Comparison of ENCODE assay signal across 25 cellular contexts in the genomic region with DNA sequence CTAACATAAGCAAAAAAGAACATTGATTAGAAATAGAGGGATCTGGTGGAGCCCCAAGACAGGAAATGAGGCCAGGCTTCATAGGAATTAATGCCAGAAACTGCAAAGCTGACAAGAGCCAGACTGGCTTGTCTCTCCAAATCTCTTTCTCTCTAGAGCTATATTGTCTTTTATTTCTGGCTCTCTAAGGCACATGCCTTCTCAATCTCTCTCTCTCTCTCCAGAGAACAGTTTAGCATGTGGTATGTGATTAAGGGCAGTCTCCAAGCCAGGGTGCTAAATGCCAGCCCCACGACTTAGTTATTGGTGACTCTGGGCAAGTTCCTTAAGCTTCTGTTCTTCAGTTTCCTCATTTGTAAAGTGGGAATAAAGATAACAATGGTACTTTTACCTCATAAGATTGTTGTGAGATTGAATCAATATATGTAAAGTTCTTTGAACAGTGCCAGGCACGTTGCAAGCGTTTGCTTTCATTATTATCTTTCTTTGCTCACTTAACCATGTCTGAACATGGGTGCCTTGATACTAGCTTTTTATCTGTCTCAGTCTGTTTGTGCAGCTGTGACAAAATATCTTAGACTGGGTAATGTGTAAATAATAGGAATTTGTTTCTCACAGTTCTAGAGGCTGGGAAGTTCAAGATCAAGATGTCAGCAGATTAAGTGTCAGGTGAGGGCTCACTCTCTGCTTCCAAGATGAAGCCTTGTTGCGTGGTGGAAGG.
DNase-seq lines count a peak whose midpoint lies in the region; ATAC-seq, FAIRE-seq and TF ChIP-seq lines count a peak whose summit lies in the region.
"Had no signal": no experiment of that assay in that cellular context is flagged by ENCODE, and none has a peak within 500 bp of the region (broad histone marks: within the 10 kb centered on the region; RNA-seq: fewer than 3 reads in every experiment).

No MANE protein-coding gene starts in this region.

- H2AFZ ChIP-seq in endothelial cell of umbilical vein (ENCODE audit: low read depth, low read length), result peak overlapping the region; percentile 21

- TF ChIP-seq POLR2A in endothelial cell of umbilical vein (IDR thresholded peaks at IDR 0.05; ENCODE audit: low read depth, low read length), result no peak

- no peak for TF ChIP-seq CTCF in endothelial cell of umbilical vein (IDR thresholded peaks at IDR 0.05; ENCODE audit: extremely low read depth in 1 of 2, insufficient read depth in 1 of 2, low read depth in 1 of 2, low read length in 2 of 2)

- BruUV-seq in endothelial cell of umbilical vein (replicated peaks; lab: Mats Ljungman, UMichigan), result no TSS peak

- ATAC-seq in left lobe of liver (no peak), HG02885 (IDR thresholded peaks at IDR 0.05; ENCODE audit: poor library complexity, unreplicated experiment) (no peak)
- ATAC-seq: activated CD4-positive, alpha-beta T cell treated with anti-CD3 and anti-CD28 coated beads for 36 hours; foreskin keratinocyte; GM12878; HCT116; naive thymus-derived CD8-positive, alpha-beta T cell; stimulated activated effector memory CD8-positive, alpha-beta T cell treated with anti-CD3 and anti-CD28 coated beads, Interleukin-12 subunit alpha, Interleukin-12 subunit beta, amount 100 ng/mL, for 72 hours; T-cell had no signal

- POLR2A ChIA-PET in endothelial cell of umbilical vein (lab: Charles Lee), result no interaction called here

- no peak overlapping the region for H3K27ac ChIP-seq in endothelial cell of umbilical vein (ENCODE audit: insufficient read depth, low read depth, low read length)
- H3K27ac ChIP-seq: foreskin keratinocyte, suprapubic skin had no signal

- no peak overlapping the region for H3K4me3 ChIP-seq in endothelial cell of umbilical vein (replicated peaks in 1 of 3; ENCODE audit: insufficient read depth in 1 of 3, low read depth in 1 of 3, low read length in 3 of 3)
- H3K4me3 ChIP-seq: GM12878, suprapubic skin had no signal

- H3K27me3 ChIP-seq in endothelial cell of umbilical vein (ENCODE audit: control insufficient read depth in 2 of 2, insufficient read depth in 2 of 2, low read length in 2 of 2), result peaks cover 3 to 8% of the 10 kb centered on the region in 2 experiments
- H3K27me3 ChIP-seq: foreskin keratinocyte, suprapubic skin had no signal

- H3K79me2 ChIP-seq in endothelial cell of umbilical vein (ENCODE audit: control insufficient read depth, insufficient read depth, low read length), result no peaks in the 10 kb centered on the region

- H3K9me1 ChIP-seq in endothelial cell of umbilical vein (replicated peaks; ENCODE audit: control insufficient read depth, extremely low read depth, insufficient read depth, low read length), result no peaks in the 10 kb centered on the region

- CTCF ChIA-PET in endothelial cell of umbilical vein (lab: Charles Lee), result interaction anchor here (0.6 to 1.3 kb wide), 3 partner anchors 9 to 57 kb away, joined by 3 to 4 read pairs (median 4); no protein-coding TSS in a partner anchor

- H3K4me1 ChIP-seq in endothelial cell of umbilical vein (ENCODE audit: control insufficient read depth, extremely low read depth, insufficient read depth, low read length), result peaks cover 11% of the 10 kb centered on the region
- H3K4me1 ChIP-seq: foreskin keratinocyte had no signal

- H3K4me2 ChIP-seq in endothelial cell of umbilical vein (ENCODE audit: insufficient read depth, low read length), result no peak overlapping the region

- DNase-seq in LHCN-M2 (ENCODE audit: low read depth), result peak; percentile 16
- DNase-seq in endothelial cell of umbilical vein (ENCODE audit: low read depth, low spot score), result no peak
- DNase-seq in iris pigment epithelial cell (ENCODE audit: low read depth), result peak; percentile 23
- DNase-seq in posterior vena cava (ENCODE audit: low spot score), result peak; percentile 15
- no peak for DNase-seq in DMS153 (lab: John Stamatoyannopoulos, UW)
- no peak for DNase-seq in hippocampal formation (lab: John Stamatoyannopoulos, UW)
- no peak for DNase-seq in left lobe of liver (ENCODE audit: low spot score)
- DNase-seq: activated CD4-positive, alpha-beta T cell treated with anti-CD3 and anti-CD28 coated beads for 36 hours; aorta; CD4-positive, alpha-beta T cell; DMS53; foreskin keratinocyte; hypothalamus; islet precursor cell; mammary epithelial cell; MV-4-11; naive thymus-derived CD8-positive, alpha-beta T cell; NCI-H1694 treated with DMSO at 0.1 percent for 48 hours; stimulated activated CD4-positive, alpha-beta T cell treated with anti-CD3 and anti-CD28 coated beads, Interleukin-1b, Interleukin-23, amount 100 ng/mL, for 48 hours; T-cell had no signal

- intact Hi-C loops in endothelial cell of umbilical vein (cut with micrococcal nuclease), result no loop called here
- intact Hi-C loops in posterior vena cava (cut with DNase I), result no loop called here

- dilution Hi-C loops in endothelial cell of umbilical vein (cut with MboI; ENCODE audit: extremely low pct_ligation_motif_present, low sequenced_read_pairs), result no loop called here

- H3K9me3 ChIP-seq in endothelial cell of umbilical vein (replicated peaks; ENCODE audit: control insufficient read depth, insufficient read depth, low read length), result no peaks in the 10 kb centered on the region
- H3K9me3 ChIP-seq: suprapubic skin had no signal

- no peak for FAIRE-seq in endothelial cell of umbilical vein (lab: Jason Lieb, UNC)
- FAIRE-seq: GM12878 had no signal

- H4K20me1 ChIP-seq in endothelial cell of umbilical vein (replicated peaks; ENCODE audit: control insufficient read depth, extremely low read depth, insufficient read depth, low read length), result no peaks in the 10 kb centered on the region

- no peak overlapping the region for H3K9ac ChIP-seq in endothelial cell of umbilical vein (replicated peaks; ENCODE audit: extremely low read depth, insufficient read depth, low read length)

- H3K36me3 ChIP-seq in endothelial cell of umbilical vein (ENCODE audit: control insufficient read depth in 2 of 2, extremely low read depth in 1 of 2, insufficient read depth in 2 of 2, low read length in 2 of 2), result no peaks in the 10 kb centered on the region
- H3K36me3 ChIP-seq: suprapubic skin had no signal

TF ChIP-seq in endothelial cell of umbilical vein, 7 proteins besides CTCF, POLR2A, EP300 and RAD21:
- TF ChIP-seq FOS (IDR thresholded peaks at IDR 0.05; ENCODE audit: borderline replicate concordance, insufficient read depth, low read length), result no peak
- TF ChIP-seq, protein P1, sequence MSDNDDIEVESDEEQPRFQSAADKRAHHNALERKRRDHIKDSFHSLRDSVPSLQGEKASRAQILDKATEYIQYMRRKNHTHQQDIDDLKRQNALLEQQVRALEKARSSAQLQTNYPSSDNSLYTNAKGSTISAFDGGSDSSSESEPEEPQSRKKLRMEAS (IDR thresholded peaks at IDR 0.05; ENCODE audit: insufficient read depth, insufficient read length), result no peak
- TF ChIP-seq POLR2AphosphoS5 (IDR thresholded peaks at IDR 0.05; ENCODE audit: insufficient read depth, low read depth, low read length), result no peak
- TF ChIP-seq MYC (IDR thresholded peaks at IDR 0.05; ENCODE audit: low read depth, low read length), result no peak
- no peak for TF ChIP-seq EZH2 (IDR thresholded peaks at IDR 0.05; ENCODE audit: borderline replicate concordance, low read depth, low read length, severe bottlenecking)
- TF ChIP-seq JUN (IDR thresholded peaks at IDR 0.05; ENCODE audit: borderline replicate concordance, insufficient read depth, insufficient read length, low read depth), result no peak
- no peak for TF ChIP-seq GATA2 (IDR thresholded peaks at IDR 0.05; ENCODE audit: insufficient read depth, insufficient read length, low read depth, low read length)

Comparison
In these comparisons a context has a peak if more than half of its experiments do, and no peak if none do; other contexts are left out.
1. DNase-seq: peak in LHCN-M2 (single experiment), iris pigment epithelial cell (single experiment) and posterior vena cava (single experiment); none in endothelial cell of umbilical vein (single experiment), DMS153 (single experiment), hippocampal formation (0 of 2) and left lobe of liver (single experiment).